In the genomic region with DNA sequence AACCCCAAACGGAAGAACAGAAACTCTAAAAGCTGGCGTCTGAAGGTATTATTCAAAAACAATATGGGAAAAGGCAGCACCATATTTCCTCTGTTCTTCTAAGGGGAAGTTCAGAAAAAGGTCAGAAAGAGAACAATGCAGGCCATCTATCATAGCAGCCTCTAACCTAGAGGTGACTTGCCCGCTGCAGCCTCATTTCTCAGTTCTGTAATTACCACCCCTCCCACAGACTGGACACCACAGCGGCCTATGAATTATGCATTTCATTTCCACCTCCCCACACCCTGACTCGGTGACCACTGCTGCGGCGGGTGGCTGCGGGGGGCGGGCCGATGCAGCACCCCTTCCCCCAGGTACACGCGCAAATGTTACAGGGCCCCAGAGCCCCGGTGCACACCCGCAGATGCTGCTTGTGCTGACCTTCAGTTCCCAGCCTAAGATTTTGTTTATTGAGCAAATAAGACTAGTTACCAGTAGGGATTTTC, we compare ENCODE assay signal across 9 cellular contexts.
DNase-seq lines count a peak whose midpoint lies in the region; ATAC-seq, FAIRE-seq and TF ChIP-seq lines count a peak whose summit lies in the region.
"Had no signal": no experiment of that assay in that cellular context is flagged by ENCODE, and none has a peak within 500 bp of the region (broad histone marks: within the 10 kb centered on the region; RNA-seq: fewer than 3 reads in every experiment).

No MANE protein-coding gene starts in this region.

- DNase-seq in GM10248 (ENCODE audit: extremely low spot score) (peak; percentile 83), body of pancreas (peak in 2 of 4 donors; percentile 25 to 52), psoas muscle (peak in 1 of 2 donors; percentile 22), A172 (ENCODE audit: low spot score) (no peak), NCI-H1694 (lab: John Stamatoyannopoulos, UW) (no peak), HTR-8/SVneo (ENCODE audit: insufficient read length, low spot score) (no peak)

- TF ChIP-seq CTCF in GM10248 (IDR thresholded peaks at IDR 0.05; ENCODE audit: control extremely low read depth, extremely low read depth, low read depth, missing control alignments) (no peak), body of pancreas (IDR thresholded peaks at IDR 0.05) (no peak), psoas muscle (IDR thresholded peaks at IDR 0.05) (no peak)

- FAIRE-seq in HTR-8/SVneo (lab: Jason Lieb, UNC), result no peak

- peaks cover 43% of the 10 kb centered on the region for H3K4me1 ChIP-seq in body of pancreas
- H3K4me1 ChIP-seq in psoas muscle, result peaks cover 42% of the 10 kb centered on the region

- ATAC-seq in GM19467 (IDR thresholded peaks at IDR 0.05; ENCODE audit: unreplicated experiment), result peak; percentile 79
- ATAC-seq in HG03521 (IDR thresholded peaks at IDR 0.05; ENCODE audit: unreplicated experiment), result peak; percentile 91
- ATAC-seq in body of pancreas, result peak; percentile 31
- ATAC-seq in psoas muscle, result peak in 1 of 4 donors; percentile 11

- POLR2A ChIA-PET in GM10248 (lab: Yijun Ruan, JAX), result no interaction called here

- no peak overlapping the region for H3K4me3 ChIP-seq in body of pancreas
- peak overlapping the region; percentile 14 for H3K4me3 ChIP-seq in psoas muscle
- H3K4me3 ChIP-seq: cardiac muscle cell had no signal

- H3K36me3 ChIP-seq in body of pancreas (replicated peaks in 1 of 2; ENCODE audit: insufficient read depth in 1 of 2, low read depth in 2 of 2), result no peaks in the 10 kb centered on the region
- H3K36me3 ChIP-seq in psoas muscle (ENCODE audit: insufficient read depth in 1 of 2, low read depth in 1 of 2), result peaks cover 0 to 5% of the 10 kb centered on the region in 2 donors
- H3K36me3 ChIP-seq: cardiac muscle cell had no signal

- H3K27ac ChIP-seq in body of pancreas (peak overlapping the region; percentile 16 to 67 (median 32)), psoas muscle (peak overlapping the region; percentile 51)

- TF ChIP-seq POLR2A in body of pancreas (IDR thresholded peaks at IDR 0.05), result no peak

- intact Hi-C loops in body of pancreas (cut with DNase I), result loop anchor here (10.0 kb wide), 1 partner anchor 126 kb away; a partner anchor contains a TSS
- intact Hi-C loops in psoas muscle (cut with DNase I), result loop anchor here (5.0 kb wide), 2 partner anchors 128 to 173 kb away; a partner anchor contains a TSS

- WGBS in body of pancreas, 2 donors, result 17 to 25% methylated on average over 14 of the region's 14 CpGs
- WGBS in psoas muscle, 3 donors, result 64 to 68% (median 66%) methylated on average over 14 of the region's 14 CpGs

- CTCF ChIA-PET in GM10248 (lab: Yijun Ruan, JAX), result interaction anchor here (0.7 to 6.0 kb wide), 7 partner anchors 9 to 353 kb away, joined by 3 to 125 read pairs (median 35); a partner anchor contains a TSS

- H3K9me3 ChIP-seq in body of pancreas (no peaks in the 10 kb centered on the region), psoas muscle (no peaks in the 10 kb centered on the region)

- no peaks in the 10 kb centered on the region for H3K27me3 ChIP-seq in body of pancreas
- no peaks in the 10 kb centered on the region for H3K27me3 ChIP-seq in psoas muscle (ENCODE audit: insufficient read depth in 3 of 3, low read length in 2 of 3)
- H3K27me3 ChIP-seq: cardiac muscle cell had no signal
